Comparison of ENCODE assay signal across 12 cellular contexts in the genomic region with DNA sequence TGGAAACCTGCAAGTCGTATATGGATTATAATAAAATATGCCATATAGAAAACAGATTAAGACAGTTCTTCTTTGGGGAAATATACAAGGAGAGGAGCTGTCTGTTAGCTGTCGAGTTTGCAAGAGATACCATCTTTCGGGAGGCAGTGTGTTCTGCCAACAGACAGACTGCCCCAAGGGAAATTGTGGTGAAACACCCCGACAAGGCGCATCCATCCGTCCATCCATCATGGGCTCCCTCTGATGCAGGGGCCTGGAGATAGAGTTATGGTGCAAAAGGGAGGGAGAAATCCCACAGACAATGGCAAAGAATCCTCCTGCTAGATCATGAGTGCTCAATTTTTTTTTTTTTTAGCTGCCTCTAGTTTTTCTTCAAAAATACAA.
"Had no signal": no experiment of that assay in that cellular context is flagged by ENCODE, and none has a peak within 500 bp of the region (broad histone marks: within the 10 kb centered on the region; RNA-seq: fewer than 3 reads in every experiment).

No MANE protein-coding gene starts in this region.

- DNase-seq: activated CD4-positive, alpha-beta T cell treated with anti-CD3 and anti-CD28 coated beads for 48 hours; activated CD8-positive, alpha-beta T cell treated with anti-CD3 and anti-CD28 coated beads, Interleukin-2, amount 10 ng/mL, durations not matched to agents 7 days and 5 days; activated naive CD4-positive, alpha-beta T cell treated with Interleukin-2 at 50 U/mL for 16 hours; hypothalamus; naive thymus-derived CD8-positive, alpha-beta T cell; psoas muscle; sigmoid colon; stimulated activated naive B cell treated with anti-CD40 and anti-IgM and Interleukin-4, amounts not matched to agents 10 μg/mL and 1 μg/mL and 100 μg/mL, for 72 hours; T-cell; T1000; trophoblast cell had no signal

- H3K27me3 ChIP-seq: sigmoid colon had no signal

- H3K4me3 ChIP-seq: lung, psoas muscle, sigmoid colon had no signal

- H3K4me1 ChIP-seq: sigmoid colon had no signal

- H3K9me3 ChIP-seq: psoas muscle, sigmoid colon had no signal

- H3K27ac ChIP-seq: sigmoid colon had no signal

- H3K36me3 ChIP-seq: sigmoid colon had no signal
